In the genomic region with DNA sequence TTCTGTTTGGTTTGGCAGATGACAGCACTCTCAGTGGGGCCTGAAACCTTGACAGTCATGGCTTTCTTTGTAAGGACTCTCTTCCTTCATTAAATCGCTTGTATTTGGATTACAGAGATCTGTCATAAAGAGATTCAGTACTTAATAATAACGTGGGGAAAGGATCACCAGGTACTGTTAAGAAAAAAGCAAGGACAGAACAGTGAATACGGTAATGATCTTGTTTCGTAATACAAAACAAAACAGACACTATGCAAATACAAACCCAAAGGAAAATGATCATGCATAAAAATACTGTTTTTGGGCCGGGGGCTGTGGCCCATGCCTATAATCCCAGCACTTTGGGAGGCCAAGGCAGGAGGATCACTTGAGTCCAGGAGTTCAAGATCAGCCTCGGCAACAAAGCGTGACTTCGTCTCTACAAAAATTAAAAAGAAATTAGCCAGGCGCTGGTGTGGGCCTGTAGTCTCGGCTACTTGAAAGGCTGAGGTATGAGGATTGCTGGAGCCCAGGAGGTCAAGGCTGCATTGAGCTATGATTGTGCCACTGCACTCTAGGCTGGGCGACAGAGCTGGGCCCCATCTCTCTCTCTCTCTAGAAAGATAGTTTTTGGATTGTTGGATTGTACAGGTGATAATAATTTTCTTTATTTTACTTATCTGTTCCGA, we compare ENCODE assay signal across 11 cellular contexts.
DNase-seq lines count a peak whose midpoint lies in the region; ATAC-seq and TF ChIP-seq lines count a peak whose summit lies in the region.
"Had no signal": no experiment of that assay in that cellular context is flagged by ENCODE, and none has a peak within 500 bp of the region (broad histone marks: within the 10 kb centered on the region; RNA-seq: fewer than 3 reads in every experiment).

No MANE protein-coding gene starts in this region.

- POLR2A ChIA-PET in activated CD4-positive, alpha-beta T cell treated with anti-CD3 and anti-CD28 coated beads, Interleukin-2, amount 10 ng/mL, durations not matched to agents 7 days and 5 days (lab: Charles Lee): no interaction called here
- POLR2A ChIA-PET in WTC11 (lab: Charles Lee): interaction anchor here (0.6 kb wide), 1 partner anchor 182 kb away, joined by 3 read pairs; no protein-coding TSS in a partner anchor
- POLR2A ChIA-PET in GM10248 (lab: Yijun Ruan, JAX): no interaction called here

- no peak for DNase-seq in activated CD4-positive, alpha-beta T cell treated with anti-CD3 and anti-CD28 coated beads, Interleukin-2, amount 10 ng/mL, durations not matched to agents 7 days and 5 days
- no peak for DNase-seq in activated CD4-positive, alpha-beta T cell treated with anti-CD3 and anti-CD28 coated beads for 4 hours
- no peak for DNase-seq in WTC11 (ENCODE audit: low spot score)
- DNase-seq in esophagus muscularis mucosa (ENCODE audit: extremely low spot score): peak; percentile 45
- DNase-seq in stimulated activated effector memory CD8-positive, alpha-beta T cell treated with anti-CD3 and anti-CD28 coated beads, Interleukin-12 subunit alpha, Interleukin-12 subunit beta, amount 100 ng/mL, for 72 hours (ENCODE audit: low spot score in 2 of 2): peak in 1 of 2 donors; percentile 35
- DNase-seq in tibial artery: no peak
- DNase-seq in aorta: no peak
- DNase-seq in GM10248 (ENCODE audit: extremely low spot score): no peak
- DNase-seq: ACHN, NCI-H1694 had no signal

- H3K4me3 ChIP-seq in esophagus muscularis mucosa: no peak overlapping the region
- no peak overlapping the region for H3K4me3 ChIP-seq in tibial artery
- H3K4me3 ChIP-seq in aorta (ENCODE audit: low read length in 2 of 2): no peak overlapping the region

- no peak for TF ChIP-seq EP300 in esophagus muscularis mucosa (IDR thresholded peaks at IDR 0.05)

- ATAC-seq in WTC11 (no peak), aorta (ENCODE audit: low FRiP score) (no peak)
- no peak for ATAC-seq in stimulated activated effector memory CD8-positive, alpha-beta T cell treated with anti-CD3 and anti-CD28 coated beads, Interleukin-12 subunit alpha, Interleukin-12 subunit beta, amount 100 ng/mL, for 72 hours

- TF ChIP-seq CTCF in WTC11 (IDR thresholded peaks at IDR 0.05) (no peak), esophagus muscularis mucosa (IDR thresholded peaks at IDR 0.05) (no peak), tibial artery (IDR thresholded peaks at IDR 0.05) (no peak), GM10248 (IDR thresholded peaks at IDR 0.05; ENCODE audit: control extremely low read depth, extremely low read depth, low read depth, missing control alignments) (no peak)

- H3K27me3 Mint-ChIP-seq in activated CD4-positive, alpha-beta T cell treated with anti-CD3 and anti-CD28 coated beads, Interleukin-2, amount 10 ng/mL, durations not matched to agents 7 days and 5 days: peaks cover 24% of the 10 kb centered on the region
- peaks cover 4% of the 10 kb centered on the region for H3K27me3 Mint-ChIP-seq in WTC11 (ENCODE audit: low read depth)

- peak overlapping the region; percentile 71 for H3K4me3 Mint-ChIP-seq in activated CD4-positive, alpha-beta T cell treated with anti-CD3 and anti-CD28 coated beads, Interleukin-2, amount 10 ng/mL, durations not matched to agents 7 days and 5 days
- peak overlapping the region; percentile 66 for H3K4me3 Mint-ChIP-seq in WTC11
- H3K4me3 Mint-ChIP-seq in stimulated activated effector memory CD8-positive, alpha-beta T cell treated with anti-CD3 and anti-CD28 coated beads, Interleukin-12 subunit alpha, Interleukin-12 subunit beta, amount 100 ng/mL, for 72 hours: peak overlapping the region; percentile 66

- H3K9me3 ChIP-seq in esophagus muscularis mucosa (no peaks in the 10 kb centered on the region), tibial artery (no peaks in the 10 kb centered on the region), aorta (ENCODE audit: control insufficient read depth, low read length) (no peaks in the 10 kb centered on the region)

- H3K36me3 Mint-ChIP-seq in activated CD4-positive, alpha-beta T cell treated with anti-CD3 and anti-CD28 coated beads, Interleukin-2, amount 10 ng/mL, durations not matched to agents 7 days and 5 days (ENCODE audit: low read depth): no peaks in the 10 kb centered on the region
- H3K36me3 Mint-ChIP-seq in WTC11: no peaks in the 10 kb centered on the region; the same call in 1 of the 2 replicates
- no peaks in the 10 kb centered on the region for H3K36me3 Mint-ChIP-seq in stimulated activated effector memory CD8-positive, alpha-beta T cell treated with anti-CD3 and anti-CD28 coated beads, Interleukin-12 subunit alpha, Interleukin-12 subunit beta, amount 100 ng/mL, for 72 hours

- CTCF ChIA-PET in activated CD4-positive, alpha-beta T cell treated with anti-CD3 and anti-CD28 coated beads, Interleukin-2, amount 10 ng/mL, durations not matched to agents 7 days and 5 days (lab: Charles Lee): interaction anchor here (1.5 kb wide), 1 partner anchor 11 kb away, joined by 3 read pairs; no protein-coding TSS in a partner anchor
- CTCF ChIA-PET in WTC11 (lab: Charles Lee) (interaction anchor here (0.7 kb wide), 1 partner anchor 541 kb away, joined by 3 read pairs; no protein-coding TSS in a partner anchor), GM10248 (lab: Yijun Ruan, JAX) (interaction anchor here (1.3 kb wide), 1 partner anchor 19 kb away, joined by 3 read pairs; no protein-coding TSS in a partner anchor)

- H3K27me3 ChIP-seq in esophagus muscularis mucosa (peaks cover 0 to 6% (median 0%) of the 10 kb centered on the region in 4 donors), tibial artery (peaks cover 0 to 17% of the 10 kb centered on the region in 2 donors), aorta (ENCODE audit: control insufficient read depth in 1 of 2, insufficient read depth in 2 of 2, low read length in 1 of 2) (no peaks in the 10 kb centered on the region)

- peak overlapping the region; percentile 67 for H3K27ac Mint-ChIP-seq in activated CD4-positive, alpha-beta T cell treated with anti-CD3 and anti-CD28 coated beads, Interleukin-2, amount 10 ng/mL, durations not matched to agents 7 days and 5 days
- H3K27ac Mint-ChIP-seq in WTC11: no peak overlapping the region
- peak overlapping the region; percentile 40 for H3K27ac Mint-ChIP-seq in stimulated activated effector memory CD8-positive, alpha-beta T cell treated with anti-CD3 and anti-CD28 coated beads, Interleukin-12 subunit alpha, Interleukin-12 subunit beta, amount 100 ng/mL, for 72 hours

- H3K27ac ChIP-seq in esophagus muscularis mucosa (replicated peaks in 1 of 4) (no peak overlapping the region), tibial artery (no peak overlapping the region), aorta (ENCODE audit: low read depth in 1 of 2, low read length in 2 of 2) (no peak overlapping the region)

- no peak for TF ChIP-seq POLR2A in esophagus muscularis mucosa (IDR thresholded peaks at IDR 0.05; ENCODE audit: low read depth)

- no peaks in the 10 kb centered on the region for H3K9me3 Mint-ChIP-seq in activated CD4-positive, alpha-beta T cell treated with anti-CD3 and anti-CD28 coated beads, Interleukin-2, amount 10 ng/mL, durations not matched to agents 7 days and 5 days
- H3K9me3 Mint-ChIP-seq in WTC11: peaks cover 17% of the 10 kb centered on the region
- H3K9me3 Mint-ChIP-seq in stimulated activated effector memory CD8-positive, alpha-beta T cell treated with anti-CD3 and anti-CD28 coated beads, Interleukin-12 subunit alpha, Interleukin-12 subunit beta, amount 100 ng/mL, for 72 hours: no peaks in the 10 kb centered on the region

- H3K4me1 Mint-ChIP-seq in activated CD4-positive, alpha-beta T cell treated with anti-CD3 and anti-CD28 coated beads, Interleukin-2, amount 10 ng/mL, durations not matched to agents 7 days and 5 days: peaks cover 17% of the 10 kb centered on the region
- H3K4me1 Mint-ChIP-seq in WTC11: peaks cover 15% of the 10 kb centered on the region
- H3K4me1 Mint-ChIP-seq in stimulated activated effector memory CD8-positive, alpha-beta T cell treated with anti-CD3 and anti-CD28 coated beads, Interleukin-12 subunit alpha, Interleukin-12 subunit beta, amount 100 ng/mL, for 72 hours: peaks cover 12% of the 10 kb centered on the region

- H3K4me1 ChIP-seq in esophagus muscularis mucosa: peaks cover 5 to 23% (median 9%) of the 10 kb centered on the region in 4 donors
- peaks cover 0 to 9% (median 3%) of the 10 kb centered on the region in 4 donors for H3K4me1 ChIP-seq in tibial artery
- no peaks in the 10 kb centered on the region for H3K4me1 ChIP-seq in aorta (ENCODE audit: control insufficient read depth in 1 of 2, insufficient read depth in 2 of 2, low read length in 2 of 2)

- intact Hi-C loops in esophagus muscularis mucosa (cut with DNase I): no loop called here
- intact Hi-C loops in tibial artery (cut with DNase I; ENCODE audit: low total_unique reads): no loop called here
- intact Hi-C loops in aorta (cut with DNase I): no loop called here

- 84% methylated on average over 12 of the region's 12 CpGs for WGBS in esophagus muscularis mucosa
- 88 to 91% methylated on average over 12 of the region's 12 CpGs for WGBS in aorta, 2 donors

- H3K36me3 ChIP-seq in esophagus muscularis mucosa: no peaks in the 10 kb centered on the region
- no peaks in the 10 kb centered on the region for H3K36me3 ChIP-seq in tibial artery
- no peaks in the 10 kb centered on the region for H3K36me3 ChIP-seq in aorta (ENCODE audit: control insufficient read depth in 1 of 2, insufficient read depth in 2 of 2, low read length in 1 of 2)
- H3K36me3 ChIP-seq: spleen had no signal

TF ChIP-seq in WTC11, 78 proteins besides CTCF, POLR2A, EP300 and RAD21 (continues in another document):
- TF ChIP-seq, protein P1, sequence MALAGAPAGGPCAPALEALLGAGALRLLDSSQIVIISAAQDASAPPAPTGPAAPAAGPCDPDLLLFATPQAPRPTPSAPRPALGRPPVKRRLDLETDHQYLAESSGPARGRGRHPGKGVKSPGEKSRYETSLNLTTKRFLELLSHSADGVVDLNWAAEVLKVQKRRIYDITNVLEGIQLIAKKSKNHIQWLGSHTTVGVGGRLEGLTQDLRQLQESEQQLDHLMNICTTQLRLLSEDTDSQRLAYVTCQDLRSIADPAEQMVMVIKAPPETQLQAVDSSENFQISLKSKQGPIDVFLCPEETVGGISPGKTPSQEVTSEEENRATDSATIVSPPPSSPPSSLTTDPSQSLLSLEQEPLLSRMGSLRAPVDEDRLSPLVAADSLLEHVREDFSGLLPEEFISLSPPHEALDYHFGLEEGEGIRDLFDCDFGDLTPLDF (CRISPR knock-in tag; IDR thresholded peaks at IDR 0.05): no peak
